8 cellular contexts compared by ENCODE assay signal in the genomic region with DNA sequence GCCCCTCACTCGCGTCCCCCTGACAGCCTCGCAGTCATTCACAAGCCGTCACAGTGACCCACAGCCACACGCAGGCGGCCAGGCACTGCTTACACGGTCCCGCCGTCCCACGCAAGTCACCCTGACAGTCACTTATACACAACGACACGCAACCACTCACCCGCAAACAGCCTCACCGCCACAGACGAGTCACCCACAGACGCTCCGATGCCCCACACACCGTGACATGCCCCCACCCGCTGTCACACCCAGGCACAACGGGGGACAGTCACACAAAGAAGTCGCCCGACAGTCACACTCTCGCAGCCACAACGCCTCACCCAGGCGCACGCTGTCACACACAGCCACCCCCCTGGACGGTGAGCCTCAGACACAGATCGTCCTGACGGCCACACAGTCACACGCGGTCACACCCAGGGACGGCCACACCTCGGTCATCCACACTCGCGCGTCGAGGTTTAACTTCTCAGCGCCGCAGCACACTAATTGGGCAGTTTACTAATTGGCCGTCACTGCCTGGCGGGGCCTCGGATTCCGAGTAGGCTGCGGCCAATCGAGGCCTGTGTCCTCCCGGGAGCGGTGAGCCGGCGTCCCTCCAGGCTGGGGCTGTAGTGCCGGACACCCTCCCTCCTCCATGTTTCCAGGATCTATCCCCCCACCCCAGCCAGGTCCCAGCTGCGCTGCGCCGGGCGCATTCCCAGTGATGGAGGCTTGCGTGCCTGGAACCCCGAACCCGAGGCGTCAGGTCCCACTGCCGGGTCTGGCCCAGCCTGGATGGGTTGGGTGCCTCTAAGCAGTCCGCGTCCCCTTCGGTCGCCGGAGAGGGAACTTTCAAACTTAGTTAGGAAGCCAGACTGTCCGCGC. TPM values are rescaled to one million over a fixed set of nuclear protein-coding genes. Genes with fewer than 3 reads are reported as not detected.
DNase-seq lines count a peak whose midpoint lies in the region; ATAC-seq, FAIRE-seq and TF ChIP-seq lines count a peak whose summit lies in the region.

No MANE protein-coding gene starts in this region.

- H4K20me1 ChIP-seq in endothelial cell of umbilical vein (replicated peaks; ENCODE audit: control insufficient read depth, extremely low read depth, insufficient read depth, low read length) = no peaks in the 10 kb centered on the region

- ATAC-seq in HG02642 (IDR thresholded peaks at IDR 0.05; ENCODE audit: poor library complexity, unreplicated experiment) (peak; percentile 16), GM21619 (IDR thresholded peaks at IDR 0.05; ENCODE audit: unreplicated experiment) (no peak)
- ATAC-seq in natural killer cell treated with Interleukin-12 subunit alpha and Interleukin-12 subunit beta and Interleukin-15 and Interleukin-18, amount 100 ng/mL, for 72 hours = peak; percentile 79 to 81

- H2AFZ ChIP-seq in endothelial cell of umbilical vein (ENCODE audit: low read depth, low read length) = peak overlapping the region; percentile 65

- peak overlapping the region; percentile 90 for H3K4me3 Mint-ChIP-seq in natural killer cell treated with Interleukin-12 subunit alpha and Interleukin-12 subunit beta and Interleukin-15 and Interleukin-18, amount 100 ng/mL, for 72 hours

- peak overlapping the region; percentile 40 for H3K9ac ChIP-seq in endothelial cell of umbilical vein (replicated peaks; ENCODE audit: extremely low read depth, insufficient read depth, low read length)

- no peaks in the 10 kb centered on the region for H3K9me3 Mint-ChIP-seq in natural killer cell treated with Interleukin-12 subunit alpha and Interleukin-12 subunit beta and Interleukin-15 and Interleukin-18, amount 100 ng/mL, for 72 hours

- POLR2A ChIA-PET in endothelial cell of umbilical vein (lab: Charles Lee) = no interaction called here

- peak overlapping the region; percentile 9 to 56 (median 43) for H3K4me3 ChIP-seq in endothelial cell of umbilical vein (replicated peaks in 1 of 3; ENCODE audit: insufficient read depth in 1 of 3, low read depth in 1 of 3, low read length in 3 of 3)

- TF ChIP-seq CTCF in endothelial cell of umbilical vein (IDR thresholded peaks at IDR 0.05; ENCODE audit: extremely low read depth in 1 of 2, insufficient read depth in 1 of 2, low read depth in 1 of 2, low read length in 2 of 2) = no peak

- dilution Hi-C loops in endothelial cell of umbilical vein (cut with MboI; ENCODE audit: extremely low pct_ligation_motif_present, low sequenced_read_pairs) = loop anchor here (25.0 kb wide), 1 partner anchor 153 kb away; no protein-coding TSS in a partner anchor

- no peaks in the 10 kb centered on the region for H3K79me2 ChIP-seq in endothelial cell of umbilical vein (ENCODE audit: control insufficient read depth, insufficient read depth, low read length)

- DNase-seq in AG20443 (ENCODE audit: low spot score) (peak; percentile 45), endothelial cell of umbilical vein (ENCODE audit: low read depth, low spot score) (peak; percentile 32), SKM-1 treated with dmso at 0.1 percent for 144 hours (lab: John Stamatoyannopoulos, UW; ENCODE audit: unreplicated experiment) (no peak), HUDEP-2 (lab: John Stamatoyannopoulos, UW; ENCODE audit: unreplicated experiment in 76 of 76) (no peak)
- peak; percentile 33 for DNase-seq in activated CD4-positive, alpha-beta T cell treated with anti-CD3 and anti-CD28 coated beads, Interleukin-2, amount 50 U/mL, for 1 hour
- peak; percentile 74 for DNase-seq in natural killer cell treated with Interleukin-12 subunit alpha and Interleukin-12 subunit beta and Interleukin-15 and Interleukin-18, amount 100 ng/mL, for 72 hours (ENCODE audit: low spot score)

- H3K36me3 ChIP-seq in endothelial cell of umbilical vein (ENCODE audit: control insufficient read depth in 2 of 2, extremely low read depth in 1 of 2, insufficient read depth in 2 of 2, low read length in 2 of 2) = no peaks in the 10 kb centered on the region

- H3K36me3 Mint-ChIP-seq in natural killer cell treated with Interleukin-12 subunit alpha and Interleukin-12 subunit beta and Interleukin-15 and Interleukin-18, amount 100 ng/mL, for 72 hours = peaks cover 15% of the 10 kb centered on the region

- peak overlapping the region; percentile 50 to 79 for H3K27ac Mint-ChIP-seq in natural killer cell treated with Interleukin-12 subunit alpha and Interleukin-12 subunit beta and Interleukin-15 and Interleukin-18, amount 100 ng/mL, for 72 hours

- BruUV-seq in endothelial cell of umbilical vein (replicated peaks; lab: Mats Ljungman, UMichigan) = TSS peak; percentile 46

- intact Hi-C loops in endothelial cell of umbilical vein (cut with micrococcal nuclease) = loop anchor here (1.0 to 10.0 kb wide), 4 partner anchors 40 to 251 kb away; partner anchors contain the start of gene MYBL2

- peaks cover 40 to 66% of the 10 kb centered on the region in 2 donors for H3K27me3 Mint-ChIP-seq in natural killer cell treated with Interleukin-12 subunit alpha and Interleukin-12 subunit beta and Interleukin-15 and Interleukin-18, amount 100 ng/mL, for 72 hours

- CTCF ChIA-PET in endothelial cell of umbilical vein (lab: Charles Lee) = no interaction called here

- peak overlapping the region; percentile 60 for H3K4me2 ChIP-seq in endothelial cell of umbilical vein (ENCODE audit: insufficient read depth, low read length)

- H3K27ac ChIP-seq in endothelial cell of umbilical vein (ENCODE audit: insufficient read depth, low read depth, low read length) = no peak overlapping the region

- H3K4me1 ChIP-seq in endothelial cell of umbilical vein (ENCODE audit: control insufficient read depth, extremely low read depth, insufficient read depth, low read length) = peaks cover 24% of the 10 kb centered on the region

- no peak for TF ChIP-seq POLR2A in endothelial cell of umbilical vein (IDR thresholded peaks at IDR 0.05; ENCODE audit: low read depth, low read length)

- H3K9me1 ChIP-seq in endothelial cell of umbilical vein (replicated peaks; ENCODE audit: control insufficient read depth, extremely low read depth, insufficient read depth, low read length) = no peaks in the 10 kb centered on the region

- H3K4me1 Mint-ChIP-seq in natural killer cell treated with Interleukin-12 subunit alpha and Interleukin-12 subunit beta and Interleukin-15 and Interleukin-18, amount 100 ng/mL, for 72 hours (ENCODE audit: low read depth in 2 of 2) = peaks cover 28 to 29% of the 10 kb centered on the region in 2 donors

- peaks cover 0 to 4% of the 10 kb centered on the region in 2 experiments for H3K27me3 ChIP-seq in endothelial cell of umbilical vein (ENCODE audit: control insufficient read depth in 2 of 2, insufficient read depth in 2 of 2, low read length in 2 of 2)

- no peaks in the 10 kb centered on the region for H3K9me3 ChIP-seq in endothelial cell of umbilical vein (replicated peaks; ENCODE audit: control insufficient read depth, insufficient read depth, low read length)

- FAIRE-seq in endothelial cell of umbilical vein (lab: Jason Lieb, UNC) = no peak

TF ChIP-seq in endothelial cell of umbilical vein, 7 proteins besides CTCF, POLR2A, EP300 and RAD21:
- TF ChIP-seq GATA2 (IDR thresholded peaks at IDR 0.05; ENCODE audit: insufficient read depth, insufficient read length, low read depth, low read length) (no peak), EZH2 (IDR thresholded peaks at IDR 0.05; ENCODE audit: borderline replicate concordance, low read depth, low read length, severe bottlenecking) (peak; percentile 90)
TF ChIP-seq in endothelial cell of umbilical vein: peak in this region for 1.

RNA-seq across cellular contexts. Expression of gene TOX2, which starts 0.8 kb away (rescaled TPM):
- total RNA-seq in endothelial cell of umbilical vein = 18.6 and 25.7 TPM in 2 replicates
- polyA plus RNA-seq in endothelial cell of umbilical vein = 6.3 and 7.0 TPM in 2 replicates
- 7.2 and 8.1 TPM in 2 replicates for polyA plus RNA-seq in endothelial cell of umbilical vein (2011; cell fraction: cytosol; rRNA removed)
- polyA plus RNA-seq in endothelial cell of umbilical vein (2011; cell fraction: nucleus; rRNA removed) = 7.6 and 8.5 TPM in 2 replicates
- polyA plus RNA-seq in endothelial cell of umbilical vein (2012) = 7.2 and 10.6 TPM in 2 replicates
- 2.6 and 2.7 TPM in 2 replicates for polyA minus RNA-seq in endothelial cell of umbilical vein
- 0.72 TPM for polyA minus RNA-seq in endothelial cell of umbilical vein (2011; cell fraction: cytosol; rRNA and poly(A)+ RNA removed)
- 4.3 and 4.6 TPM in 2 replicates for polyA minus RNA-seq in endothelial cell of umbilical vein (2011; cell fraction: nucleus; rRNA and poly(A)+ RNA removed)
- 1 to 10 TPM; 4.0 to 5.6 TPM for total RNA-seq in natural killer cell treated with Interleukin-12 subunit alpha and Interleukin-12 subunit beta and Interleukin-15 and Interleukin-18, amount 100 ng/mL, for 72 hours

Comparison
In these comparisons a context has a peak if more than half of its experiments do, and no peak if none do; other contexts are left out.
1. DNase-seq: peak in AG20443 (single experiment), activated CD4-positive, alpha-beta T cell treated with anti-CD3 and anti-CD28 coated beads, Interleukin-2, amount 50 U/mL, for 1 hour (single experiment), endothelial cell of umbilical vein (single experiment) and natural killer cell treated with Interleukin-12 subunit alpha and Interleukin-12 subunit beta and Interleukin-15 and Interleukin-18, amount 100 ng/mL, for 72 hours (single experiment); none in SKM-1 treated with dmso at 0.1 percent for 144 hours (single experiment) and HUDEP-2 (0 of 76).